33 cellular contexts compared by ENCODE assay signal in the genomic region with DNA sequence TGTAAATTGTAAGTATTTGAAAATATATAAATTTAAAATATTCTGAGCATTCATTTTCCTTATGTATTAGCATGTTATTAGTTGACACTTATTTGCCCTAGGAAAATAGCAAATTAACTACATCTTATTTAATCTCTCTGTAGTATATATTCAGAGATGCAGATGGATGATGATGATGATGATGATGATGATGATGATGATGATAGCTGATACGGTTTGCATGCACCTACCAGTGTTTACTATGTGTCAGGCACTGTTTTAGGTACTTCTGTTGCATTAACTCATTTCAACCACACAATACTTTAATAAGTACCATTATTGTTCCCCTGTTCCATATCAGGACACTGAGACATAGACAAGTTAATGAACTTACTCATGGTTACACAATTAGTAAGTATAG.
"Had no signal": no experiment of that assay in that cellular context is flagged by ENCODE, and none has a peak within 500 bp of the region (broad histone marks: within the 10 kb centered on the region; RNA-seq: fewer than 3 reads in every experiment).

No MANE protein-coding gene starts in this region.

- H3K36me3 ChIP-seq: adrenal gland, brain microvascular endothelial cell, breast epithelium, cardiac muscle cell had no signal

- ATAC-seq: activated naive CD4-positive, alpha-beta T cell treated with anti-CD3 and anti-CD28 coated beads, Interleukin-2, amount 50 U/mL, for 72 hours; activated naive CD8-positive, alpha-beta T cell treated with anti-CD3 and anti-CD28 coated beads, Interleukin-2, amount 50 U/mL, for 24 hours; activated T-cell treated with anti-CD3 and anti-CD28 coated beads, Interleukin-2, amount 50 U/mL, for 4 hours; activated T-cell treated with anti-CD3 and anti-CD28 coated beads, Interleukin-2, amount 50 U/mL, for 72 hours; activated T-helper 17 cell treated with anti-CD3 and anti-CD28 coated beads, Interleukin-2, amount 50 U/mL, for 72 hours; body of pancreas had no signal

- H3K27ac ChIP-seq: adrenal gland, ascending aorta, body of pancreas, brain microvascular endothelial cell, breast epithelium, cardiac muscle cell had no signal

- FAIRE-seq: astrocyte, bronchial epithelial cell had no signal

- H3K9me3 ChIP-seq: adrenal gland, ascending aorta, body of pancreas, breast epithelium had no signal

- H3K27me3 ChIP-seq: adrenal gland, ascending aorta, body of pancreas, brain microvascular endothelial cell, breast epithelium, cardiac muscle cell had no signal

- H3K4me3 ChIP-seq: adrenal gland, ascending aorta, body of pancreas, breast epithelium, cardiac muscle cell had no signal

- DNase-seq: activated effector memory CD4-positive, alpha-beta T cell treated with anti-CD3 and anti-CD28 coated beads, Interleukin-2, amount 50 U/mL, for 16 hours; activated effector memory CD4-positive, alpha-beta T cell treated with Interleukin-2 at 50 U/mL for 16 hours; activated gamma-delta T cell; activated gamma-delta T cell treated with Interleukin-2 at 50 U/mL for 16 hours; activated naive CD4-positive, alpha-beta T cell; activated naive CD4-positive, alpha-beta T cell treated with anti-CD3 and anti-CD28 coated beads for 36 hours; activated naive CD4-positive, alpha-beta T cell treated with anti-CD3 and anti-CD28 coated beads, Interleukin-2, amount 10 ng/mL, durations not matched to agents 7 days and 5 days; activated naive CD4-positive, alpha-beta T cell treated with anti-CD3 and anti-CD28 coated beads, Interleukin-2, amount 50 U/mL, for 16 hours; activated naive CD4-positive, alpha-beta T cell treated with Interleukin-2 at 50 U/mL for 16 hours; activated naive CD8-positive, alpha-beta T cell treated with anti-CD3 and anti-CD28 coated beads for 36 hours; activated naive CD8-positive, alpha-beta T cell treated with anti-CD3 and anti-CD28 coated beads, Interleukin-2, amount 10 ng/mL, durations not matched to agents 7 days and 5 days; activated naive CD8-positive, alpha-beta T cell treated with anti-CD3 and anti-CD28 coated beads, Interleukin-2, amount 50 U/mL, for 24 hours; activated T-cell treated with anti-CD3 and anti-CD28 coated beads, Interleukin-2, amount 50 U/mL, for 1 hour; activated T-cell treated with anti-CD3 and anti-CD28 coated beads, Interleukin-2, amount 50 U/mL, for 24 hours; activated T-cell treated with anti-CD3 and anti-CD28 coated beads, Interleukin-2, amount 50 U/mL, for 4 hours; activated T-cell treated with anti-CD3 and anti-CD28 coated beads, Interleukin-2, amount 50 U/mL, for 48 hours; activated T-cell treated with anti-CD3 and anti-CD28 coated beads, Interleukin-2, amount 50 U/mL, for 72 hours; adrenal gland; amygdala; anterior cingulate cortex; aorta; body of pancreas; brain microvascular endothelial cell; caudate nucleus; central memory CD4-positive, alpha-beta T cell; cerebellar nuclear complex had no signal

- H3K4me1 ChIP-seq: adrenal gland, ascending aorta, body of pancreas, breast epithelium had no signal
